Comparison of ENCODE assay signal across 11 cellular contexts in the genomic region with DNA sequence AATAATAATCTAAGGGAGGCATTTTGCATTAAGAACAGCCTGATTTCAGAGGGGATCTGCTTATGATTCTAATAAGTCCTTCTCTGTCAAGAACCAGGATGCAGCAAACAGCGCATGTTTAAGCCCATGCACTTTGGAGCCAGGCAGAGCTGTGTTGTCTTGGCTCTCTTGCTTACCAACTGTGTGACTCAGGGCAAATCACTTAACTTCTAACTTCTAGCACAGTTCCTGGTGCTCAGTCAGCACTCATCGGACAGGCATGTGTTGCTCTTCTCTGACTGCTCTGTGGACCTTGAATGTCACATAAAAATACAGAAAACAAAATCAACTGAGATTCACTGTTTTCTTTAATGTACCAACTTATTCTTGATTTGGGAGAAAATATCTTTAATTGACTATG. TPM values are rescaled to one million over a fixed set of nuclear protein-coding genes. Genes with fewer than 3 reads are reported as not detected.
DNase-seq lines count a peak whose midpoint lies in the region; ATAC-seq, FAIRE-seq and TF ChIP-seq lines count a peak whose summit lies in the region.
"Had no signal": no experiment of that assay in that cellular context is flagged by ENCODE, and none has a peak within 500 bp of the region (broad histone marks: within the 10 kb centered on the region; RNA-seq: fewer than 3 reads in every experiment).

No MANE protein-coding gene starts in this region.

- no peaks in the 10 kb centered on the region for H3K36me3 ChIP-seq in adrenal gland (replicated peaks in 1 of 2)
- H3K36me3 ChIP-seq in pancreas, result no peaks in the 10 kb centered on the region
- H3K36me3 ChIP-seq: BLaER1 treated with 17β-estradiol and CSF1 and Interleukin-3, amounts not matched to agents 10 nM and 100 nM had no signal

- H3K4me1 ChIP-seq in adrenal gland (replicated peaks in 1 of 2) (peaks cover 17 to 29% of the 10 kb centered on the region in 2 donors), pancreas (peaks cover 4 to 17% (median 10%) of the 10 kb centered on the region in 3 donors)

- no peak for TF ChIP-seq CTCF in adrenal gland (IDR thresholded peaks at IDR 0.05)
- no peak for TF ChIP-seq CTCF in pancreas (IDR thresholded peaks at IDR 0.05)

- H3K27ac ChIP-seq in adrenal gland (peak overlapping the region in 4 of 5 donors; percentile 52 to 64 (median 60)), pancreas (no peak overlapping the region)
- H3K27ac ChIP-seq: BLaER1 treated with 17β-estradiol and CSF1 and Interleukin-3, amounts not matched to agents 10 nM and 100 nM had no signal

- peak in 1 of 2 donors; percentile 68 for TF ChIP-seq POLR2A in adrenal gland (IDR thresholded peaks at IDR 0.05)

- H3K4me3 ChIP-seq in adrenal gland, result peak overlapping the region in 1 of 4 donors; percentile 33
- H3K4me3 ChIP-seq in pancreas, result no peak overlapping the region
- H3K4me3 ChIP-seq: BLaER1 treated with 17β-estradiol and CSF1 and Interleukin-3, amounts not matched to agents 10 nM and 100 nM had no signal

- peak; percentile 90 for DNase-seq in EH (ENCODE audit: low read depth)
- DNase-seq in adrenal gland, result peak; percentile 48 to 80 (median 68)
- DNase-seq in glomerular visceral epithelial cell (ENCODE audit: extremely low spot score), result peak; percentile 62
- DNase-seq in pancreas, result no peak
- no peak for DNase-seq in NCI-H748 treated with DMSO at 0.1 percent for 48 hours (lab: John Stamatoyannopoulos, UW)
- DNase-seq in NCI-H446 treated with DMSO at 0.1 percent for 48 hours (lab: John Stamatoyannopoulos, UW), result no peak
- DNase-seq: activated CD8-positive, alpha-beta memory T cell treated with anti-CD3 and anti-CD28 coated beads for 24 hours; NCI-H510A had no signal

- intact Hi-C loops in adrenal gland (cut with DNase I) (no loop called here), pancreas (cut with DNase I) (no loop called here)

- no peak for FAIRE-seq in pancreas (lab: Jason Lieb, UNC)

- H3K27me3 ChIP-seq in adrenal gland (no peaks in the 10 kb centered on the region), pancreas (no peaks in the 10 kb centered on the region)
- H3K27me3 ChIP-seq: BLaER1 treated with 17β-estradiol and CSF1 and Interleukin-3, amounts not matched to agents 10 nM and 100 nM had no signal

- ATAC-seq in pancreas (peak in 3 of 4 donors; percentile 73 to 77 (median 76)), GM21529 (IDR thresholded peaks at IDR 0.05; ENCODE audit: unreplicated experiment) (no peak), HG02973 (IDR thresholded peaks at IDR 0.05; ENCODE audit: unreplicated experiment) (no peak)

- 38 to 52% (median 41%) methylated on average over 2 of the region's 2 CpGs for WGBS in adrenal gland, 4 donors
- 77 to 78% methylated on average over 2 of the region's 2 CpGs for WGBS in pancreas, 2 donors

- H3K9me3 ChIP-seq in adrenal gland (replicated peaks in 1 of 3), result no peaks in the 10 kb centered on the region
- H3K9me3 ChIP-seq in pancreas, result no peaks in the 10 kb centered on the region
- H3K9me3 ChIP-seq: BLaER1 treated with 17β-estradiol and CSF1 and Interleukin-3, amounts not matched to agents 10 nM and 100 nM had no signal

RNA-seq across cellular contexts. Expression of gene CNN3, which starts 56.4 kb away (rescaled TPM):
- total RNA-seq in adrenal gland (100 to 1,000 TPM; 320 to 766 (median 424) TPM), pancreas (100 to 1,000 TPM in 2 of 6 donors, 10 to 100 TPM in 4; 31.7 to 143 (median 53.6) TPM)
- polyA plus RNA-seq in adrenal gland (100 to 1,000 TPM in 2 of 3 donors, 10 to 100 TPM in 1; 97.3 to 418 (median 131) TPM), pancreas (10 to 100 TPM; 33.6 to 49.4 TPM)

Comparison
In these comparisons a context has a peak if more than half of its experiments do, and no peak if none do; other contexts are left out.
1. DNase-seq: peak in EH (single experiment), adrenal gland (7 of 7) and glomerular visceral epithelial cell (single experiment); none in pancreas (0 of 6), NCI-H748 treated with DMSO at 0.1 percent for 48 hours (single experiment) and NCI-H446 treated with DMSO at 0.1 percent for 48 hours (single experiment).
2. H3K27ac ChIP-seq: peak in adrenal gland (4 of 5); none in pancreas (0 of 4).
3. ATAC-seq: peak in pancreas (3 of 4); none in GM21529 (single experiment) and HG02973 (single experiment).